Comparison of ENCODE assay signal across 26 cellular contexts in the genomic region with DNA sequence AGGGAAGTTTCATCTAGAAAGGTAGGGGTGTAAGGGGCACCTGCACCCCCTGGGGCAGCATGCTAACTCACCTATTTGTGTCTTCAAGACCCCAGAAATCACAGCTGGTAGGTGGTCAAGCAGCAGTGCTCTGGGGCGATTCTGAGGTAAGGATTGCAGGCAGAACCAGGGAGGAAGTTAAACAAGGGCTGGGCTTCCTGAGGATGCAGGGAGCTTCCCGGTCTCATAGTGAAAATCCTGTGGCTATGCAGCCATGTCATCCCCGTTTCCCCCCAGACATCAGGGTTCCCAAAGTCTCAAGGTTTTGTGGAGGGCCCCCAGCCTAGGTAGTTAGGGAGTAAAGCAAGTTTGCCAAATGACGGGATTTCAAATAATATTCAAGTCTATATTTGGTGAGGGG.
DNase-seq lines count a peak whose midpoint lies in the region; ATAC-seq, FAIRE-seq and TF ChIP-seq lines count a peak whose summit lies in the region.
"Had no signal": no experiment of that assay in that cellular context is flagged by ENCODE, and none has a peak within 500 bp of the region (broad histone marks: within the 10 kb centered on the region; RNA-seq: fewer than 3 reads in every experiment).

No MANE protein-coding gene starts in this region.

- peaks cover 2% of the 10 kb centered on the region for H3K4me1 Mint-ChIP-seq in T-helper 17 cell
- H3K4me1 Mint-ChIP-seq in activated CD4-positive, alpha-beta T cell treated with anti-CD3 and anti-CD28 coated beads for 36 hours = no peaks in the 10 kb centered on the region
- H3K4me1 Mint-ChIP-seq: activated naive CD8-positive, alpha-beta T cell treated with anti-CD3 and anti-CD28 coated beads, Interleukin-2, amount 50 U/mL, for 24 hours; B cell; mesothelial cell of epicardium; T-cell had no signal

- H3K27ac ChIP-seq in kidney (ENCODE audit: low read depth in 2 of 2, low read length in 2 of 2) (no peak overlapping the region), spleen (peak overlapping the region in 6 of 8 donors; percentile 26 to 75 (median 69))
- H3K27ac ChIP-seq: epithelial cell of prostate, SJSA1, tibial nerve had no signal

- peaks cover 31% of the 10 kb centered on the region for H3K27me3 Mint-ChIP-seq in T-helper 17 cell
- H3K27me3 Mint-ChIP-seq in activated CD4-positive, alpha-beta T cell treated with anti-CD3 and anti-CD28 coated beads for 36 hours = no peaks in the 10 kb centered on the region
- H3K27me3 Mint-ChIP-seq: naive thymus-derived CD8-positive, alpha-beta T cell had no signal

- no peak overlapping the region for H3K4me3 Mint-ChIP-seq in T-helper 17 cell
- H3K4me3 Mint-ChIP-seq in activated CD4-positive, alpha-beta T cell treated with anti-CD3 and anti-CD28 coated beads for 36 hours = no peak overlapping the region
- H3K4me3 Mint-ChIP-seq: activated naive CD8-positive, alpha-beta T cell treated with anti-CD3 and anti-CD28 coated beads, Interleukin-2, amount 50 U/mL, for 24 hours; B cell; mesothelial cell of epicardium; naive thymus-derived CD8-positive, alpha-beta T cell; T-cell had no signal

- H3K9ac ChIP-seq in kidney (ENCODE audit: low read length in 2 of 2) = no peak overlapping the region

- H3K9me3 Mint-ChIP-seq in activated CD4-positive, alpha-beta T cell treated with anti-CD3 and anti-CD28 coated beads for 36 hours (ENCODE audit: low read depth) = no peaks in the 10 kb centered on the region
- H3K9me3 Mint-ChIP-seq: activated naive CD8-positive, alpha-beta T cell treated with anti-CD3 and anti-CD28 coated beads, Interleukin-2, amount 50 U/mL, for 24 hours; naive thymus-derived CD8-positive, alpha-beta T cell; T-cell had no signal

- TF ChIP-seq CTCF in kidney (IDR thresholded peaks at IDR 0.05; ENCODE audit: borderline replicate concordance, extremely low read depth, insufficient read depth) (no peak), spleen (IDR thresholded peaks at IDR 0.05 in 8 of 11, conservative IDR thresholded peaks at IDR 0.05 in 3 of 11) (no peak)

- peak overlapping the region; percentile 16 for H3K27ac Mint-ChIP-seq in T-helper 17 cell
- no peak overlapping the region for H3K27ac Mint-ChIP-seq in activated CD4-positive, alpha-beta T cell treated with anti-CD3 and anti-CD28 coated beads for 36 hours
- H3K27ac Mint-ChIP-seq: activated naive CD8-positive, alpha-beta T cell treated with anti-CD3 and anti-CD28 coated beads, Interleukin-2, amount 50 U/mL, for 24 hours; B cell; mesothelial cell of epicardium; T-cell had no signal

- H3K36me3 Mint-ChIP-seq in T-helper 17 cell (ENCODE audit: low read depth) = peaks cover 2% of the 10 kb centered on the region
- no peaks in the 10 kb centered on the region for H3K36me3 Mint-ChIP-seq in activated CD4-positive, alpha-beta T cell treated with anti-CD3 and anti-CD28 coated beads for 36 hours (ENCODE audit: low read depth)
- H3K36me3 Mint-ChIP-seq: mesothelial cell of epicardium; naive thymus-derived CD8-positive, alpha-beta T cell; T-cell had no signal

- H3K4me1 ChIP-seq in kidney (ENCODE audit: control insufficient read depth in 1 of 2, insufficient read depth in 1 of 2, low read depth in 1 of 2, low read length in 2 of 2) (no peaks in the 10 kb centered on the region), spleen (peaks cover 0 to 18% (median 0%) of the 10 kb centered on the region in 6 donors)
- H3K4me1 ChIP-seq: SJSA1, tibial nerve had no signal

- WGBS in spleen, 5 donors = 21 to 33% (median 25%) methylated on average over 4 of the region's 4 CpGs

- POLR2A ChIA-PET in activated CD4-positive, alpha-beta T cell treated with anti-CD3 and anti-CD28 coated beads for 36 hours (lab: Charles Lee) = no interaction called here

- DNase-seq in cardiac septum (ENCODE audit: low spot score) (peak; percentile 38), Right ventricle myocardium inferior (ENCODE audit: missing footprints) (no peak), T-helper 17 cell (no peak), kidney (no peak), spleen (peak; percentile 38), NCI-H774 (lab: John Stamatoyannopoulos, UW) (no peak), GM12892 (ENCODE audit: insufficient read length) (no peak)
- DNase-seq in activated CD4-positive, alpha-beta T cell treated with anti-CD3 and anti-CD28 coated beads for 36 hours = no peak
- DNase-seq: activated CD4-positive, alpha-beta T cell treated with anti-CD3 and anti-CD28 coated beads, Interleukin-2, amount 50 U/mL, for 48 hours; activated CD4-positive, CD25-positive, alpha-beta regulatory T cell; activated naive CD8-positive, alpha-beta T cell treated with anti-CD3 and anti-CD28 coated beads, Interleukin-2, amount 50 U/mL, for 24 hours; cerebellar nuclear complex; DMS153; naive thymus-derived CD8-positive, alpha-beta T cell; NCI-H2029 treated with DMSO at 0.1 percent for 48 hours; NCI-H226; NCI-H748 treated with DMSO at 0.1 percent for 48 hours; T-cell had no signal

- CTCF ChIA-PET in activated CD4-positive, alpha-beta T cell treated with anti-CD3 and anti-CD28 coated beads for 36 hours (lab: Charles Lee) = no interaction called here

- intact Hi-C loops in cardiac septum (cut with DNase I) (no loop called here), Right ventricle myocardium inferior (cut with DNase I) (no loop called here), kidney (cut with DNase I) (no loop called here), spleen (cut with DNase I; ENCODE audit: low total_unique reads) (no loop called here)
- intact Hi-C loops in activated CD4-positive, alpha-beta T cell treated with anti-CD3 and anti-CD28 coated beads for 36 hours (cut with DNase I, micrococcal nuclease) = no loop called here

- no peaks in the 10 kb centered on the region for H3K9me3 ChIP-seq in T-helper 17 cell (ENCODE audit: control insufficient read depth, low read length, poor library complexity, severe bottlenecking)
- no peaks in the 10 kb centered on the region for H3K9me3 ChIP-seq in kidney (ENCODE audit: control insufficient read depth in 1 of 2, low read length in 2 of 2)
- H3K9me3 ChIP-seq in spleen = no peaks in the 10 kb centered on the region
- H3K9me3 ChIP-seq: SJSA1, tibial nerve had no signal

- no peak for TF ChIP-seq POLR2A in spleen (IDR thresholded peaks at IDR 0.05)
- TF ChIP-seq POLR2A in GM12892 (IDR thresholded peaks at IDR 0.05; ENCODE audit: low read depth, low read length) = no peak

- ATAC-seq in Right ventricle myocardium inferior (no peak), T-helper 17 cell (no peak)
- ATAC-seq in activated CD4-positive, alpha-beta T cell treated with anti-CD3 and anti-CD28 coated beads for 36 hours = no peak
- ATAC-seq: activated naive CD8-positive, alpha-beta T cell treated with anti-CD3 and anti-CD28 coated beads, Interleukin-2, amount 50 U/mL, for 24 hours; naive thymus-derived CD8-positive, alpha-beta T cell; T-cell had no signal

- H3K4me3 ChIP-seq in kidney (ENCODE audit: low read length in 2 of 2) (peak overlapping the region; percentile 14 to 49), spleen (peak overlapping the region in 3 of 8 donors; percentile 7 to 32 (median 21))
- H3K4me3 ChIP-seq: SJSA1, smooth muscle cell, tibial nerve had no signal

- FAIRE-seq in kidney (lab: Jason Lieb, UNC) (no peak), GM12892 (lab: Jason Lieb, UNC) (no peak)
- FAIRE-seq: H54, RCC 7860 had no signal

- H3K36me3 ChIP-seq in kidney (ENCODE audit: control insufficient read depth in 1 of 2, insufficient read depth in 2 of 2, low read length in 2 of 2) (no peaks in the 10 kb centered on the region), spleen (no peaks in the 10 kb centered on the region)
- H3K36me3 ChIP-seq: SJSA1, tibial nerve had no signal

- H3K27me3 ChIP-seq in spleen (replicated peaks in 1 of 7) = peaks cover 0 to 10% (median 0%) of the 10 kb centered on the region in 7 donors
- H3K27me3 ChIP-seq: tibial nerve had no signal

Comparison
In these comparisons a context has a peak if more than half of its experiments do, and no peak if none do; other contexts are left out.
1. DNase-seq: peak in cardiac septum (single experiment) and spleen (single experiment); none in Right ventricle myocardium inferior (single experiment), T-helper 17 cell (0 of 3), kidney (single experiment), NCI-H774 (single experiment), GM12892 (single experiment) and activated CD4-positive, alpha-beta T cell treated with anti-CD3 and anti-CD28 coated beads for 36 hours (single experiment).
2. H3K27ac ChIP-seq: peak in spleen (6 of 8); none in kidney (0 of 2).